In genomic region chr3:4517643-4518042, GRCh38 we compare ENCODE assay signal across 16 cellular contexts. TPM values are rescaled to one million over a fixed set of nuclear protein-coding genes. Genes with fewer than 3 reads are reported as not detected.
DNase-seq lines count a peak whose midpoint lies in the region; ATAC-seq, FAIRE-seq and TF ChIP-seq lines count a peak whose summit lies in the region.
"Had no signal": no experiment of that assay in that cellular context is flagged by ENCODE, and none has a peak within 500 bp of the region (broad histone marks: within the 10 kb centered on the region; RNA-seq: fewer than 3 reads in every experiment).

No MANE protein-coding gene starts in this region.

- WGBS in mammary epithelial cell (ENCODE audit: low coverage, missing lambda C conversion rate): 0% methylated on average over 1 of the region's 1 CpG
- WGBS in GM12878 (ENCODE audit: insufficient coverage, insufficient replicate concordance, low lambda C conversion rate, missing lambda C conversion rate): 0% methylated on average over 1 of the region's 1 CpG

- ATAC-seq in GM12878 (peak; percentile 68), Right ventricle myocardium superior (ENCODE audit: poor library complexity) (no peak)
- ATAC-seq: psoas muscle had no signal

- H3K27ac Mint-ChIP-seq in stimulated activated naive CD8-positive, alpha-beta T cell treated with anti-CD3 and anti-CD28 coated beads, Interleukin-15, Interleukin-2, amounts not matched to agents 100 ng/mL and 50 ng/mL, for 24 hours: peak overlapping the region; percentile 47
- no peak overlapping the region for H3K27ac Mint-ChIP-seq in Calu3 (ENCODE audit: unreplicated experiment)

- DNase-seq in breast epithelium (ENCODE audit: low spot score in 2 of 2) (no peak), mammary epithelial cell (no peak), SKM-1 (lab: John Stamatoyannopoulos, UW; ENCODE audit: unreplicated experiment) (peak; percentile 25), GM12878 (ENCODE audit: low read depth, low spot score) (no peak), Calu3 (no peak), Right ventricle myocardium superior (no peak), foreskin fibroblast (no peak)
- DNase-seq: activated T-cell treated with anti-CD3 and anti-CD28 coated beads for 4 hours, IMR-90, NCI-H1436 treated with DMSO at 0.1 percent for 48 hours, NCI-H524 treated with DMSO at 0.1 percent for 48 hours, psoas muscle had no signal

- H3K9ac ChIP-seq in mammary epithelial cell (ENCODE audit: insufficient read depth, low read length) (no peak overlapping the region), GM12878 (ENCODE audit: control insufficient read depth, insufficient read depth, low read length) (no peak overlapping the region)

- TF ChIP-seq POLR2A in breast epithelium (IDR thresholded peaks at IDR 0.05): no peak
- no peak for TF ChIP-seq POLR2A in GM12878 (IDR thresholded peaks at IDR 0.05; ENCODE audit: low read depth, low read length)

- BruUV-seq in mammary epithelial cell (replicated peaks; lab: Mats Ljungman, UMichigan): no TSS peak
- BruUV-seq in GM12878 (replicated peaks; lab: Mats Ljungman, UMichigan): no TSS peak
- BruUV-seq in Calu3 (replicated peaks; lab: Mats Ljungman, UMichigan): no TSS peak

- CTCF ChIA-PET in mammary epithelial cell (lab: Charles Lee; ENCODE audit: low non-redundant PET) (no interaction called here), GM12878 (lab: Yijun Ruan, JAX) (interaction anchor here (0.8 to 2.8 kb wide), 6 partner anchors 8 to 167 kb away, joined by 3 to 7 read pairs (median 3); no protein-coding TSS in a partner anchor), Calu3 (lab: Charles Lee) (no interaction called here)

- RAD21 ChIA-PET in GM12878 (lab: Charles Lee; ENCODE audit: unreplicated experiment): interaction anchor here (0.6 to 2.4 kb wide), 6 partner anchors 10 to 91 kb away, joined by 3 to 7 read pairs (median 4); partner anchors contain the start of gene ITPR1

- TF ChIP-seq RAD21 in GM12878 (IDR thresholded peaks at IDR 0.05; ENCODE audit: insufficient read depth, low read depth, low read length): no peak

- TF ChIP-seq CTCF in breast epithelium (IDR thresholded peaks at IDR 0.05) (no peak), mammary epithelial cell (conservative IDR thresholded peaks at IDR 0.05 in 1 of 2, IDR thresholded peaks at IDR 0.05 in 1 of 2; ENCODE audit: extremely low read depth in 1 of 2, insufficient read depth in 1 of 2, low read depth in 1 of 2, low read length in 2 of 2) (no peak), GM12878 (IDR thresholded peaks at IDR 0.05 in 2 of 3, conservative IDR thresholded peaks at IDR 0.05 in 1 of 3; ENCODE audit: control insufficient read depth in 2 of 3, extremely low read depth in 1 of 3, insufficient read depth in 1 of 3, low read depth in 3 of 3, low read length in 3 of 3) (no peak), Calu3 (IDR thresholded peaks at IDR 0.05; ENCODE audit: unreplicated experiment) (no peak), foreskin fibroblast (IDR thresholded peaks at IDR 0.05; ENCODE audit: low read depth, low read length) (no peak)

- H3K9me3 Mint-ChIP-seq in stimulated activated naive CD8-positive, alpha-beta T cell treated with anti-CD3 and anti-CD28 coated beads, Interleukin-15, Interleukin-2, amounts not matched to agents 100 ng/mL and 50 ng/mL, for 24 hours: no peaks in the 10 kb centered on the region
- no peaks in the 10 kb centered on the region for H3K9me3 Mint-ChIP-seq in Calu3 (ENCODE audit: low read depth, unreplicated experiment)

- H2AFZ ChIP-seq in mammary epithelial cell (ENCODE audit: low read depth, low read length) (no peak overlapping the region), GM12878 (ENCODE audit: control insufficient read depth, low read depth, low read length) (no peak overlapping the region)

- H3K27me3 Mint-ChIP-seq in stimulated activated naive CD8-positive, alpha-beta T cell treated with anti-CD3 and anti-CD28 coated beads, Interleukin-15, Interleukin-2, amounts not matched to agents 100 ng/mL and 50 ng/mL, for 24 hours: no peaks in the 10 kb centered on the region
- H3K27me3 Mint-ChIP-seq in Calu3 (ENCODE audit: unreplicated experiment): no peaks in the 10 kb centered on the region

- intact Hi-C loops in breast epithelium (cut with DNase I; ENCODE audit: low total_unique reads) (no loop called here), mammary epithelial cell (cut with micrococcal nuclease) (no loop called here), GM12878 (cut with micrococcal nuclease; ENCODE audit: unreplicated experiment) (no loop called here), Calu3 (cut with micrococcal nuclease; ENCODE audit: unreplicated experiment) (no loop called here), Right ventricle myocardium superior (cut with DNase I) (no loop called here)

- H4K20me1 ChIP-seq in mammary epithelial cell (ENCODE audit: insufficient read depth, low read length) (no peaks in the 10 kb centered on the region), GM12878 (ENCODE audit: control insufficient read depth, insufficient read depth) (peaks cover 7% of the 10 kb centered on the region; the same call in 1 of the 2 replicates)

- no peak for TF ChIP-seq EP300 in GM12878 (IDR thresholded peaks at IDR 0.05; ENCODE audit: borderline replicate concordance in 1 of 2, control insufficient read depth in 1 of 2, low read depth in 2 of 2, low read length in 2 of 2)

- H3K27ac ChIP-seq in breast epithelium: peak overlapping the region; percentile 6 to 43
- H3K27ac ChIP-seq in mammary epithelial cell (ENCODE audit: insufficient read depth, low read depth, low read length): no peak overlapping the region
- H3K27ac ChIP-seq in GM12878 (ENCODE audit: control insufficient read depth, insufficient read depth): no peak overlapping the region
- H3K27ac ChIP-seq: psoas muscle, VCaP had no signal

- POLR2A ChIA-PET in GM12878 (lab: Charles Lee): interaction anchor here (2.4 kb wide), 1 partner anchor 9 kb away, joined by 14 read pairs; no protein-coding TSS in a partner anchor

- no peak overlapping the region for H3K4me3 ChIP-seq in breast epithelium
- H3K4me3 ChIP-seq in mammary epithelial cell (replicated peaks in 1 of 3; ENCODE audit: insufficient read depth in 1 of 3, low read depth in 2 of 3, low read length in 3 of 3): no peak overlapping the region
- H3K4me3 ChIP-seq in GM12878: no peak overlapping the region
- H3K4me3 ChIP-seq in foreskin fibroblast (ENCODE audit: low read depth in 1 of 2, low read length in 2 of 2): no peak overlapping the region
- H3K4me3 ChIP-seq: psoas muscle had no signal

- FAIRE-seq in GM12878 (lab: Jason Lieb, UNC): no peak
- FAIRE-seq: bronchial epithelial cell, islet of Langerhans had no signal

- H3K36me3 Mint-ChIP-seq in stimulated activated naive CD8-positive, alpha-beta T cell treated with anti-CD3 and anti-CD28 coated beads, Interleukin-15, Interleukin-2, amounts not matched to agents 100 ng/mL and 50 ng/mL, for 24 hours (ENCODE audit: low read depth): peaks cover 40% of the 10 kb centered on the region
- H3K36me3 Mint-ChIP-seq in Calu3 (ENCODE audit: insufficient read depth, unreplicated experiment): no peaks in the 10 kb centered on the region

- dilution Hi-C loops in mammary epithelial cell (cut with HindIII; ENCODE audit: low sequenced_read_pairs): no loop called here

- no peak overlapping the region for H3K4me2 ChIP-seq in mammary epithelial cell (ENCODE audit: insufficient read depth, low read depth, low read length)
- no peak overlapping the region for H3K4me2 ChIP-seq in GM12878 (ENCODE audit: control insufficient read depth, insufficient read depth)

- H3K4me1 Mint-ChIP-seq in stimulated activated naive CD8-positive, alpha-beta T cell treated with anti-CD3 and anti-CD28 coated beads, Interleukin-15, Interleukin-2, amounts not matched to agents 100 ng/mL and 50 ng/mL, for 24 hours (ENCODE audit: low read depth): peaks cover 54% of the 10 kb centered on the region
- no peaks in the 10 kb centered on the region for H3K4me1 Mint-ChIP-seq in Calu3 (ENCODE audit: low read depth, unreplicated experiment)

- in situ Hi-C loops in mammary epithelial cell (cut with MboI; ENCODE audit: low sequenced_read_pairs in 2 of 2) (no loop called here), GM12878 (cut with MboI) (no loop called here)

- H3K9me3 ChIP-seq in breast epithelium: no peaks in the 10 kb centered on the region
- H3K9me3 ChIP-seq in mammary epithelial cell (replicated peaks; ENCODE audit: insufficient read depth, low read length): no peaks in the 10 kb centered on the region
- no peaks in the 10 kb centered on the region for H3K9me3 ChIP-seq in GM12878 (replicated peaks; ENCODE audit: control insufficient read depth, insufficient read depth, low read length)
- H3K9me3 ChIP-seq: psoas muscle had no signal

- peak overlapping the region; percentile 8 for H3K4me3 Mint-ChIP-seq in stimulated activated naive CD8-positive, alpha-beta T cell treated with anti-CD3 and anti-CD28 coated beads, Interleukin-15, Interleukin-2, amounts not matched to agents 100 ng/mL and 50 ng/mL, for 24 hours
- H3K4me3 Mint-ChIP-seq in Calu3 (ENCODE audit: low read depth, unreplicated experiment): no peak overlapping the region

- no peaks in the 10 kb centered on the region for H3K79me2 ChIP-seq in mammary epithelial cell (ENCODE audit: insufficient read depth, low read length)
- H3K79me2 ChIP-seq in GM12878 (ENCODE audit: control insufficient read depth, insufficient read depth, low read length): no peaks in the 10 kb centered on the region; the same call in none of the 2 replicates

- H3K27me3 ChIP-seq in breast epithelium: no peaks in the 10 kb centered on the region
- no peaks in the 10 kb centered on the region for H3K27me3 ChIP-seq in mammary epithelial cell (ENCODE audit: insufficient read depth, low read length)
- no peaks in the 10 kb centered on the region for H3K27me3 ChIP-seq in GM12878 (replicated peaks in 1 of 2; ENCODE audit: control insufficient read depth in 2 of 2, insufficient read depth in 2 of 2, low read length in 1 of 2)

- SMC1A ChIA-PET in GM12878 (lab: Charles Lee; ENCODE audit: uncharacterized antibody, unreplicated experiment): interaction anchor here (1.2 to 4.1 kb wide), 10 partner anchors 9 to 167 kb away, joined by 3 to 29 read pairs (median 4); partner anchors contain the start of genes ITPR1 and SUMF1

- H3K4me1 ChIP-seq in breast epithelium (no peaks in the 10 kb centered on the region), mammary epithelial cell (ENCODE audit: insufficient read depth, low read length) (no peaks in the 10 kb centered on the region), GM12878 (ENCODE audit: control insufficient read depth, insufficient read depth, low read length) (peaks cover 8% of the 10 kb centered on the region)
- H3K4me1 ChIP-seq: psoas muscle had no signal

- H3K36me3 ChIP-seq in breast epithelium: no peaks in the 10 kb centered on the region
- H3K36me3 ChIP-seq in mammary epithelial cell (ENCODE audit: insufficient read depth, low read length): no peaks in the 10 kb centered on the region
- H3K36me3 ChIP-seq in GM12878 (ENCODE audit: control insufficient read depth in 2 of 2, insufficient read depth in 2 of 2, low read length in 1 of 2): peaks cover 6 to 17% of the 10 kb centered on the region in 2 experiments; a peak in 3 of 4 replicates

RNA-seq across cellular contexts. Expression of gene ITPR1, which starts 24.5 kb away (rescaled TPM):
- total RNA-seq in breast epithelium (100 to 1,000 TPM in 2 of 3 donors, 10 to 100 TPM in 1; 53.8 to 227 (median 174) TPM), mammary epithelial cell (10 to 100 TPM; 15.6 to 33.2 TPM), GM12878 (2014; rRNA removed) (37.8 and 41.3 TPM in 2 replicates), GM12878 (2014; rRNA removed; fragmentation: Illumina TruSeq; extraction: Trizol) (37.3 and 37.9 TPM in 2 replicates), GM12878 (2021) (42.9 and 46.0 TPM in 2 replicates), Calu3 (2022) (4.2 and 6.2 TPM in 2 replicates), Right ventricle myocardium superior (17.1 TPM)
- polyA plus RNA-seq in mammary epithelial cell (9.2 TPM), GM12878 (2011; rRNA removed) (239 and 328 TPM in 2 replicates), GM12878 (2014; fragmentation: Illumina TruSeq; extraction: Trizol) (30.4 and 39.1 TPM in 2 replicates), GM12878 (2014; fragmentation: Nextera tagmentation; extraction: Ambion mirVana) (10 to 100 TPM; 12.2 to 12.6 TPM), GM12878 (2014; rRNA removed) (17.1 and 17.2 TPM in 2 replicates), GM12878 (2016; fragmentation: Nextera tagmentation; extraction: Ambion mirVana) (10 to 100 TPM; 15.8 to 19.5 TPM)
- 58.6 TPM for polyA minus RNA-seq in mammary epithelial cell
- 1,204 and 1,224 TPM in 2 replicates for total RNA-seq in GM12878 (2013; cell fraction: nucleolus; rRNA removed)
- 25.5 TPM for polyA plus RNA-seq in GM12878 (2011; ENCODE audit: low read depth)
- polyA plus RNA-seq in GM12878 (2011; cell fraction: cytosol; rRNA removed): 102 and 126 TPM in 2 replicates
- 372 and 416 TPM in 2 replicates for polyA plus RNA-seq in GM12878 (2011; cell fraction: nucleus; rRNA removed)
- polyA plus RNA-seq in GM12878 (2012): 18.1 and 31.8 TPM in 2 replicates
- 557 and 673 TPM in 2 replicates for polyA minus RNA-seq in GM12878 (2011; rRNA and poly(A)+ RNA removed)
- polyA minus RNA-seq in GM12878 (2011; cell fraction: cytosol; rRNA and poly(A)+ RNA removed): 109 and 129 TPM in 2 replicates
- polyA minus RNA-seq in GM12878 (2011; cell fraction: nucleus; rRNA and poly(A)+ RNA removed): 587 and 802 TPM in 2 replicates

RNA-seq across cellular contexts. Expression of gene SUMF1, which starts 50.6 kb away (rescaled TPM):
- total RNA-seq in breast epithelium: 10 to 100 TPM; 84.2 to 87.1 (median 84.9) TPM
- total RNA-seq in mammary epithelial cell: 10 to 100 TPM; 31.4 to 87.7 TPM
- polyA plus RNA-seq in mammary epithelial cell: 37.6 TPM
- 22.4 TPM for polyA minus RNA-seq in mammary epithelial cell
- total RNA-seq in GM12878 (2013; cell fraction: nucleolus; rRNA removed): 34.2 and 35.2 TPM in 2 replicates
- 12.7 and 15.0 TPM in 2 replicates for total RNA-seq in GM12878 (2014; rRNA removed)
- total RNA-seq in GM12878 (2014; rRNA removed; fragmentation: Illumina TruSeq; extraction: Trizol): 7.6 and 8.1 TPM in 2 replicates
- total RNA-seq in GM12878 (2021): 9.0 and 9.5 TPM in 2 replicates
- 4.4 TPM for polyA plus RNA-seq in GM12878 (2011; ENCODE audit: low read depth)
- polyA plus RNA-seq in GM12878 (2011; rRNA removed): 4.6 TPM in 2 replicates
- 4.1 and 5.4 TPM in 2 replicates for polyA plus RNA-seq in GM12878 (2011; cell fraction: cytosol; rRNA removed)
- 3.3 and 4.2 TPM in 2 replicates for polyA plus RNA-seq in GM12878 (2011; cell fraction: nucleus; rRNA removed)
- 5.4 and 6.0 TPM in 2 replicates for polyA plus RNA-seq in GM12878 (2012)
- 6.0 and 7.4 TPM in 2 replicates for polyA plus RNA-seq in GM12878 (2014; fragmentation: Illumina TruSeq; extraction: Trizol)
- 1 to 10 TPM; 3.2 to 3.5 TPM for polyA plus RNA-seq in GM12878 (2014; fragmentation: Nextera tagmentation; extraction: Ambion mirVana)
- 7.1 and 10.8 TPM in 2 replicates for polyA plus RNA-seq in GM12878 (2014; rRNA removed)
- polyA plus RNA-seq in GM12878 (2016; fragmentation: Nextera tagmentation; extraction: Ambion mirVana): 10 to 100 TPM; 13.7 to 14.3 TPM
- 6.6 and 7.8 TPM in 2 replicates for polyA minus RNA-seq in GM12878 (2011; rRNA and poly(A)+ RNA removed)
- 1.5 and 2.8 TPM in 2 replicates for polyA minus RNA-seq in GM12878 (2011; cell fraction: cytosol; rRNA and poly(A)+ RNA removed)
- 9.2 and 18.7 TPM in 2 replicates for polyA minus RNA-seq in GM12878 (2011; cell fraction: nucleus; rRNA and poly(A)+ RNA removed)
- 24.8 and 31.8 TPM in 2 replicates for total RNA-seq in Calu3 (2022)
- total RNA-seq in Right ventricle myocardium superior: 7.6 TPM

Comparison
In these comparisons a context has a peak if more than half of its experiments do, and no peak if none do; other contexts are left out.
1. H3K27ac ChIP-seq: peak in breast epithelium (2 of 2); none in mammary epithelial cell (single experiment) and GM12878 (single experiment).